8 cellular contexts compared by ENCODE assay signal in the genomic region with DNA sequence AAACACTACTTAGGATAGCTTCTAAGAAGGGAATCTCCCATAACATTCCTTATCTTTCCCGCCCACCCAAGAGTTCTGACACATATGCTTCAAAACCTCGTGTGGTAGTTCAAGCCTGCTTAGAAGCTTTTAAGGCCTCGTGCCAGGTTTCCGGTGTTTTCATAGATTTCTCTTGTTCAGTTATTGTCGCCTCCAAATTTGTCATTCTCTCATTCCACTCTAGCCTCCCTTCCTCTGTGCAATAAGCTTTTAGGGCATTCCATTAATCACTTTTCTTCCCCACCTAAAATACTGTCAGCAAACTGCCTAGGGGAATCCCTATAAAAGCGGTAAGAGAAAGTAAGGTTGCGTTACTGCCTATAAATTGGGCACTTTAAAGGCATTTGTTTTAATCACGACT. TPM values are rescaled to one million over a fixed set of nuclear protein-coding genes. Genes with fewer than 3 reads are reported as not detected.
DNase-seq lines count a peak whose midpoint lies in the region; ATAC-seq, FAIRE-seq and TF ChIP-seq lines count a peak whose summit lies in the region.

No MANE protein-coding gene starts in this region.

- no peak overlapping the region for H3K18ac ChIP-seq in mesendoderm (ENCODE audit: low read length)

- H3K4me3 ChIP-seq in AG09309 (ENCODE audit: control insufficient read depth, low read depth, low read length): peak overlapping the region; percentile 42
- H3K4me3 ChIP-seq in mammary epithelial cell (replicated peaks in 1 of 3; ENCODE audit: insufficient read depth in 1 of 3, low read depth in 2 of 3, low read length in 3 of 3): peak overlapping the region; percentile 56 to 82 (median 80)
- peak overlapping the region; percentile 90 for H3K4me3 ChIP-seq in mesendoderm (ENCODE audit: low read length)

- WGBS in mammary epithelial cell (ENCODE audit: low coverage, missing lambda C conversion rate): 1% methylated on average over 8 of the region's 8 CpGs
- WGBS in mesendoderm (ENCODE audit: extremely low coverage, insufficient coverage, low lambda C conversion rate): no CpG with 5 or more reads among the region's 8 CpGs

- in situ Hi-C loops in mammary epithelial cell (cut with MboI; ENCODE audit: low sequenced_read_pairs in 2 of 2): no loop called here

- no peak overlapping the region for H2BK15ac ChIP-seq in mesendoderm (replicated peaks; ENCODE audit: low read depth)

- peaks cover 2 to 4% of the 10 kb centered on the region in 2 donors for H3K9me3 Mint-ChIP-seq in stimulated activated naive B cell treated with anti-CD40 and anti-IgM and Interleukin-4, amounts not matched to agents 10 μg/mL and 1 μg/mL and 100 μg/mL, for 72 hours

- H3K27me3 Mint-ChIP-seq in stimulated activated naive B cell treated with anti-CD40 and anti-IgM and Interleukin-4, amounts not matched to agents 10 μg/mL and 1 μg/mL and 100 μg/mL, for 72 hours: peaks cover 0 to 2% of the 10 kb centered on the region in 2 donors

- TSS peak; percentile 94 for BruUV-seq in mammary epithelial cell (replicated peaks; lab: Mats Ljungman, UMichigan)

- H3K4me2 ChIP-seq in mammary epithelial cell (ENCODE audit: insufficient read depth, low read depth, low read length): peak overlapping the region; percentile 80
- H3K4me2 ChIP-seq in mesendoderm (ENCODE audit: low read length): peak overlapping the region; percentile 69

- H3K27me3 ChIP-seq in mammary epithelial cell (ENCODE audit: insufficient read depth, low read length): no peaks in the 10 kb centered on the region
- no peaks in the 10 kb centered on the region for H3K27me3 ChIP-seq in mesendoderm (ENCODE audit: insufficient read depth, low read length, poor library complexity)

- H3K4me3 Mint-ChIP-seq in stimulated activated naive B cell treated with anti-CD40 and anti-IgM and Interleukin-4, amounts not matched to agents 10 μg/mL and 1 μg/mL and 100 μg/mL, for 72 hours: no peak overlapping the region

- no peak for FAIRE-seq in HTR-8/SVneo (lab: Jason Lieb, UNC)

- H2AFZ ChIP-seq in mammary epithelial cell (ENCODE audit: low read depth, low read length): peak overlapping the region; percentile 71

- H2AK5ac ChIP-seq in mesendoderm (ENCODE audit: low read length): no peak overlapping the region

- H3K23ac ChIP-seq in mesendoderm (ENCODE audit: low read length): no peak overlapping the region

- H3K4me1 Mint-ChIP-seq in stimulated activated naive B cell treated with anti-CD40 and anti-IgM and Interleukin-4, amounts not matched to agents 10 μg/mL and 1 μg/mL and 100 μg/mL, for 72 hours: peaks cover 20 to 27% of the 10 kb centered on the region in 2 donors

- H3K79me1 ChIP-seq in mesendoderm (ENCODE audit: low read length): peaks cover 2% of the 10 kb centered on the region

- H2BK120ac ChIP-seq in mesendoderm (ENCODE audit: low read depth, low read length): no peak overlapping the region

- ATAC-seq in GM21423 (IDR thresholded peaks at IDR 0.05; ENCODE audit: unreplicated experiment): no peak
- ATAC-seq in stimulated activated naive B cell treated with anti-CD40 and anti-IgM and Interleukin-4, amounts not matched to agents 10 μg/mL and 1 μg/mL and 100 μg/mL, for 72 hours (replicated peaks): no peak
- no peak for ATAC-seq in GM21390 (IDR thresholded peaks at IDR 0.05; ENCODE audit: unreplicated experiment)

- H3K56ac ChIP-seq in mesendoderm (ENCODE audit: low read length): peak overlapping the region; percentile 82

- DNase-seq in AG09309 (ENCODE audit: low read depth) (no peak), HEK293T (ENCODE audit: extremely low spot score) (no peak), mammary epithelial cell (no peak), mesendoderm (no peak), HTR-8/SVneo (ENCODE audit: insufficient read length, low spot score) (no peak)
- no peak for DNase-seq in stimulated activated naive B cell treated with anti-CD40 and anti-IgM and Interleukin-4, amounts not matched to agents 10 μg/mL and 1 μg/mL and 100 μg/mL, for 72 hours

- no peaks in the 10 kb centered on the region for H3K9me3 ChIP-seq in mammary epithelial cell (replicated peaks; ENCODE audit: insufficient read depth, low read length)

- no peak overlapping the region for H3K27ac Mint-ChIP-seq in stimulated activated naive B cell treated with anti-CD40 and anti-IgM and Interleukin-4, amounts not matched to agents 10 μg/mL and 1 μg/mL and 100 μg/mL, for 72 hours

- H4K20me1 ChIP-seq in mammary epithelial cell (ENCODE audit: insufficient read depth, low read length): no peaks in the 10 kb centered on the region

- no peak for TF ChIP-seq CTCF in AG09309 (IDR thresholded peaks at IDR 0.05; ENCODE audit: control insufficient read depth, insufficient read depth, low read depth, low read length, missing control alignments)
- TF ChIP-seq CTCF in mammary epithelial cell (conservative IDR thresholded peaks at IDR 0.05 in 1 of 2, IDR thresholded peaks at IDR 0.05 in 1 of 2; ENCODE audit: extremely low read depth in 1 of 2, insufficient read depth in 1 of 2, low read depth in 1 of 2, low read length in 2 of 2): no peak

- H3K4me1 ChIP-seq in mammary epithelial cell (ENCODE audit: insufficient read depth, low read length) (peaks cover 14% of the 10 kb centered on the region), mesendoderm (ENCODE audit: control insufficient read depth, low read depth, low read length) (peaks cover 6% of the 10 kb centered on the region)

- H3K27ac ChIP-seq in mammary epithelial cell (ENCODE audit: insufficient read depth, low read depth, low read length): peak overlapping the region; percentile 83
- no peak overlapping the region for H3K27ac ChIP-seq in mesendoderm (ENCODE audit: low read depth, low read length)

- H3K4ac ChIP-seq in mesendoderm (ENCODE audit: low read depth, low read length): no peak overlapping the region

- no peaks in the 10 kb centered on the region for H3K36me3 ChIP-seq in mammary epithelial cell (ENCODE audit: insufficient read depth, low read length)
- H3K36me3 ChIP-seq in mesendoderm (ENCODE audit: control insufficient read depth, insufficient read depth, low read length): no peaks in the 10 kb centered on the region

- dilution Hi-C loops in mammary epithelial cell (cut with HindIII; ENCODE audit: low sequenced_read_pairs): no loop called here

- peak overlapping the region; percentile 91 for H3K9ac ChIP-seq in mammary epithelial cell (ENCODE audit: insufficient read depth, low read length)
- peak overlapping the region; percentile 78 for H3K9ac ChIP-seq in mesendoderm (ENCODE audit: low read length)

- H2BK5ac ChIP-seq in mesendoderm (ENCODE audit: low read length): no peak overlapping the region

- H4K8ac ChIP-seq in mesendoderm (ENCODE audit: low read depth, low read length): peak overlapping the region; percentile 13

- peak overlapping the region; percentile 77 for H4K5ac ChIP-seq in mesendoderm (ENCODE audit: low read length)

- H3K79me2 ChIP-seq in mammary epithelial cell (ENCODE audit: insufficient read depth, low read length): peaks cover 50% of the 10 kb centered on the region
- no peaks in the 10 kb centered on the region for H3K79me2 ChIP-seq in mesendoderm (ENCODE audit: control insufficient read depth, insufficient read depth, low read length)

- CTCF ChIA-PET in HEK293T (lab: Yijun Ruan, JAX) (interaction anchor here (0.6 to 1.8 kb wide), 5 partner anchors 11 to 308 kb away, joined by 3 to 7 read pairs (median 3); no protein-coding TSS in a partner anchor), mammary epithelial cell (lab: Charles Lee; ENCODE audit: low non-redundant PET) (interaction anchor here (0.6 kb wide), 1 partner anchor 14 kb away, joined by 12 read pairs; no protein-coding TSS in a partner anchor)

- POLR2A ChIA-PET in HEK293T (lab: Yijun Ruan, JAX): interaction anchor here (0.6 to 3.4 kb wide), 16 partner anchors 9 to 566 kb away, joined by 3 to 31 read pairs (median 5); a partner anchor contains a TSS

- intact Hi-C loops in mammary epithelial cell (cut with micrococcal nuclease): loop anchor here (1.0 to 5.0 kb wide), 3 partner anchors 32 to 136 kb away; no protein-coding TSS in a partner anchor

- H3K36me3 Mint-ChIP-seq in stimulated activated naive B cell treated with anti-CD40 and anti-IgM and Interleukin-4, amounts not matched to agents 10 μg/mL and 1 μg/mL and 100 μg/mL, for 72 hours: peaks cover 14 to 26% of the 10 kb centered on the region in 2 donors

TF ChIP-seq in HEK293T, 16 proteins besides CTCF, POLR2A, EP300 and RAD21:
- TF ChIP-seq L3MBTL2 (conservative IDR thresholded peaks at IDR 0.05): peak; percentile 87
- TF ChIP-seq SP1 (IDR thresholded peaks at IDR 0.05): no peak
- peak; percentile 30; the same call in 1 of the 2 replicates for TF ChIP-seq NFRKB (IDR thresholded peaks at IDR 0.05)

RNA-seq across cellular contexts. Expression of a gene that starts 0.7 kb away (rescaled TPM):
- total RNA-seq in mammary epithelial cell: 10 to 100 TPM; 21.3 to 55.2 TPM
- polyA plus RNA-seq in mammary epithelial cell: 15.1 TPM
- 5.8 TPM for polyA minus RNA-seq in mammary epithelial cell
- 14.5 TPM for polyA plus RNA-seq in mesendoderm (2013, experiment 1 of 2)
- polyA plus RNA-seq in mesendoderm (2013, experiment 2 of 2): 14.2 TPM
